In the genomic region with DNA sequence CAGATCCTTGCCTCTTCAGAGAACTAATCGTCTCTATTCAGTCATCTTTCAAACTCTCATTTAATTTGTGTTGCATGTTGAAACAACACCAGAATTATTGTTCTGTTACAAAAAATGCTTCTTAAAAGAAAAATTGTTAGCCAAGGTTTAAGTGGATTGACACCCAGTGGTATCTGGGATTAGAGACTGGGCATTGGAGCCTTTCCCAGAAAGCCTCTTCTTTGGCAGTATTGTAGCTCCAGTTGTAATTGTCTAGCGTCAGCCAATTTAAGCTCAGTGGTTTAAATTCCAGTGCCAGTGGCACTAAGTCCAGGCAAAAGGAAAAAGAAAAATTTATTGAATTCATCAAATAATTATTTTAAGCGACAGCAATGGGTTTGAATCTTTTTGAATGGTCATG, we compare ENCODE assay signal across 8 cellular contexts. TPM values are rescaled to one million over a fixed set of nuclear protein-coding genes. Genes with fewer than 3 reads are reported as not detected.
DNase-seq lines count a peak whose midpoint lies in the region; ATAC-seq and TF ChIP-seq lines count a peak whose summit lies in the region.

No MANE protein-coding gene starts in this region.

- H3K27me3 Mint-ChIP-seq in naive B cell, result no peaks in the 10 kb centered on the region

- no peak for TF ChIP-seq POLR2A in lower leg skin (IDR thresholded peaks at IDR 0.05)

- H3K4me1 Mint-ChIP-seq in naive B cell, result peaks cover 12 to 27% (median 18%) of the 10 kb centered on the region in 3 donors

- POLR2A ChIA-PET in AG04450 (lab: Yijun Ruan, JAX), result interaction anchor here (1.2 kb wide), 1 partner anchor 213 kb away, joined by 3 read pairs; no protein-coding TSS in a partner anchor

- TF ChIP-seq CTCF in AG04450 (IDR thresholded peaks at IDR 0.05; ENCODE audit: low read depth, low read length), result no peak
- TF ChIP-seq CTCF in LNCaP clone FGC (IDR thresholded peaks at IDR 0.05; ENCODE audit: control insufficient read depth, extremely low read depth, insufficient read depth), result no peak
- no peak for TF ChIP-seq CTCF in lower leg skin (IDR thresholded peaks at IDR 0.05)

- H3K4me3 ChIP-seq in AG04450 (ENCODE audit: low read depth, low read length) (peak overlapping the region; percentile 98), LNCaP clone FGC (ENCODE audit: low read depth, low read length) (peak overlapping the region; percentile 89), duodenal mucosa (ENCODE audit: low read depth in 1 of 2, low read length in 2 of 2) (peak overlapping the region; percentile 98 to 100), lower leg skin (ENCODE audit: low read depth, poor library complexity, severe bottlenecking) (no peak overlapping the region)

- no peaks in the 10 kb centered on the region for H3K9me3 ChIP-seq in AG04450 (ENCODE audit: control insufficient read depth, insufficient read depth, low read length)
- H3K9me3 ChIP-seq in duodenal mucosa (ENCODE audit: control insufficient read depth in 1 of 2, low read length in 2 of 2), result no peaks in the 10 kb centered on the region

- peak overlapping the region; percentile 88 to 100 (median 100) for H3K4me3 Mint-ChIP-seq in naive B cell

- DNase-seq in AG04450 (ENCODE audit: low read depth, low spot score), result no peak
- no peak for DNase-seq in LNCaP clone FGC (ENCODE audit: low read depth)
- no peak for DNase-seq in naive B cell
- DNase-seq in UCSD-AML1 (lab: John Stamatoyannopoulos, UW; ENCODE audit: unreplicated experiment), result no peak
- DNase-seq in stimulated activated CD4-positive, alpha-beta T cell treated with anti-CD3 and anti-CD28 coated beads, Interleukin-2, amount 100 ng/mL, for 48 hours, result no peak
- no peak for DNase-seq in lower leg skin (ENCODE audit: low spot score in 2 of 2)

- H3K27me3 ChIP-seq in AG04450 (ENCODE audit: control insufficient read depth, insufficient read depth, low read length) (no peaks in the 10 kb centered on the region), duodenal mucosa (ENCODE audit: control insufficient read depth in 1 of 2, insufficient read depth in 2 of 2, low read length in 2 of 2) (no peaks in the 10 kb centered on the region)

- H3K27ac Mint-ChIP-seq in naive B cell, result peak overlapping the region; percentile 99 to 100 (median 100)

- CTCF ChIA-PET in AG04450 (lab: Charles Lee), result interaction anchor here (1.0 kb wide), 1 partner anchor 184 kb away, joined by 3 read pairs; no protein-coding TSS in a partner anchor

- peaks cover 11 to 15% of the 10 kb centered on the region in 2 donors for H3K4me1 ChIP-seq in duodenal mucosa (ENCODE audit: control insufficient read depth in 1 of 2, insufficient read depth in 2 of 2, low read length in 2 of 2)

- H3K9me3 Mint-ChIP-seq in naive B cell, result no peaks in the 10 kb centered on the region

- ATAC-seq in naive B cell (ENCODE audit: low read depth in 2 of 2) (no peak), HG03196 (IDR thresholded peaks at IDR 0.05; ENCODE audit: unreplicated experiment) (no peak)

- intact Hi-C loops in lower leg skin (cut with DNase I; ENCODE audit: low total_unique reads), result no loop called here

- H3K36me3 Mint-ChIP-seq in naive B cell, result peaks cover 4 to 7% of the 10 kb centered on the region in 2 donors

- H3K36me3 ChIP-seq in duodenal mucosa (ENCODE audit: control insufficient read depth in 1 of 2, insufficient read depth in 2 of 2, low read length in 2 of 2), result peaks cover 0 to 5% of the 10 kb centered on the region in 2 donors

- 16% methylated on average over 3 of the region's 3 CpGs for WGBS in lower leg skin, 2 donors

- H3K27ac ChIP-seq in AG04450 (ENCODE audit: low read depth, low read length) (no peak overlapping the region), duodenal mucosa (ENCODE audit: low read depth, low read length) (no peak overlapping the region)

- peak overlapping the region; percentile 71 to 87 for H3K9ac ChIP-seq in duodenal mucosa (ENCODE audit: low read depth in 1 of 2, low read length in 2 of 2)

RNA-seq across cellular contexts. Expression of a gene that starts 0.8 kb away (rescaled TPM):
- polyA plus RNA-seq in AG04450 (2011; rRNA removed), result 15.8 and 23.8 TPM in 2 replicates
- 5.2 and 8.6 TPM in 2 replicates for polyA minus RNA-seq in AG04450 (2011; rRNA and poly(A)+ RNA removed)
- polyA plus RNA-seq in naive B cell (ENCODE audit: low read depth in 6 of 6), result 10 to 100 TPM; 16.1 to 62.4 (median 42.2) TPM
- total RNA-seq in lower leg skin, result 10 to 100 TPM; 16.5 to 23.4 (median 20.6) TPM

RNA-seq across cellular contexts. Expression of a gene that starts 21.5 kb away (rescaled TPM):
- polyA plus RNA-seq in AG04450 (2011; rRNA removed) (0.01 TPM in 1 of 2 replicates, not detected in the other), naive B cell (ENCODE audit: low read depth in 6 of 6) (under 1 TPM in 3 of 6 donors, not detected in 3; 0.08 to 0.11 (median 0.11) TPM)
- not detected in 2 replicates for polyA minus RNA-seq in AG04450 (2011; rRNA and poly(A)+ RNA removed)
- total RNA-seq in lower leg skin, result under 1 TPM in 3 of 4 donors, not detected in 1; 0.08 to 0.26 (median 0.10) TPM
